In genomic region chr11:65560555-65561418, GRCh38 we compare ENCODE assay signal across 8 cellular contexts. TPM values are rescaled to one million over a fixed set of nuclear protein-coding genes. Genes with fewer than 3 reads are reported as not detected.
DNase-seq lines count a peak whose midpoint lies in the region; ATAC-seq and TF ChIP-seq lines count a peak whose summit lies in the region.

No MANE protein-coding gene starts in this region.

- H3K9me3 ChIP-seq in duodenal mucosa (ENCODE audit: control insufficient read depth in 1 of 2, low read length in 2 of 2): no peaks in the 10 kb centered on the region

- intact Hi-C loops in CD14-positive monocyte (cut with micrococcal nuclease): no loop called here

- peak overlapping the region in 1 of 7 donors; percentile 72 for H3K27ac Mint-ChIP-seq in CD14-positive monocyte

- H3K36me3 ChIP-seq in duodenal mucosa (ENCODE audit: control insufficient read depth in 1 of 2, insufficient read depth in 2 of 2, low read length in 2 of 2): no peaks in the 10 kb centered on the region

- no peaks in the 10 kb centered on the region for H3K27me3 ChIP-seq in duodenal mucosa (ENCODE audit: control insufficient read depth in 1 of 2, insufficient read depth in 2 of 2, low read length in 2 of 2)

- DNase-seq in EH (ENCODE audit: low read depth) (peak; percentile 81), NCI-H774 (lab: John Stamatoyannopoulos, UW) (peak; percentile 19), myocyte (ENCODE audit: low read depth) (peak; percentile 66), CD14-positive monocyte (ENCODE audit: low spot score) (no peak)

- H3K36me3 Mint-ChIP-seq in CD14-positive monocyte: peaks cover 0 to 9% of the 10 kb centered on the region in 2 donors

- ATAC-seq in GM18907 (IDR thresholded peaks at IDR 0.05; ENCODE audit: unreplicated experiment) (no peak), GM18868 (IDR thresholded peaks at IDR 0.05; ENCODE audit: unreplicated experiment) (no peak), HG03039 (IDR thresholded peaks at IDR 0.05; ENCODE audit: unreplicated experiment) (no peak)

- H3K4me1 Mint-ChIP-seq in CD14-positive monocyte: peaks cover 37% of the 10 kb centered on the region

- H3K4me3 Mint-ChIP-seq in CD14-positive monocyte: no peak overlapping the region

- TF ChIP-seq CTCF in CD14-positive monocyte (IDR thresholded peaks at IDR 0.05): no peak

- no peak overlapping the region for H3K4me3 ChIP-seq in duodenal mucosa (ENCODE audit: low read depth in 1 of 2, low read length in 2 of 2)

- H3K27ac ChIP-seq in duodenal mucosa (ENCODE audit: low read depth, low read length): no peak overlapping the region

- peaks cover 19 to 41% (median 27%) of the 10 kb centered on the region in 3 donors for H3K27me3 Mint-ChIP-seq in CD14-positive monocyte (ENCODE audit: low read depth in 3 of 3)

- peaks cover 0 to 2% (median 0%) of the 10 kb centered on the region in 7 donors for H3K9me3 Mint-ChIP-seq in CD14-positive monocyte

- H3K4me1 ChIP-seq in duodenal mucosa (ENCODE audit: control insufficient read depth in 1 of 2, insufficient read depth in 2 of 2, low read length in 2 of 2): peaks cover 34 to 37% of the 10 kb centered on the region in 2 donors

- H3K9ac ChIP-seq in duodenal mucosa (ENCODE audit: low read depth in 1 of 2, low read length in 2 of 2): peak overlapping the region; percentile 25 to 44

RNA-seq across cellular contexts. Expression of gene LTBP3, which starts 2.6 kb away (rescaled TPM):
- 26.4 and 27.5 TPM in 2 replicates for total RNA-seq in myocyte
- 15.2 TPM for polyA plus RNA-seq in myocyte (2012)
- polyA plus RNA-seq in CD14-positive monocyte: 1 to 10 TPM; 3.4 to 4.6 TPM

RNA-seq across cellular contexts. Expression of gene ZNRD2, which starts 9.5 kb away (rescaled TPM):
- total RNA-seq in myocyte: 41.4 and 42.4 TPM in 2 replicates
- 73.1 TPM for polyA plus RNA-seq in myocyte (2012)
- 10 to 100 TPM; 48.5 to 56.2 TPM for polyA plus RNA-seq in CD14-positive monocyte

RNA-seq across cellular contexts. Expression of gene FAM89B, which starts 11.6 kb away (rescaled TPM):
- 91.7 and 116 TPM in 2 replicates for total RNA-seq in myocyte
- 62.1 TPM for polyA plus RNA-seq in myocyte (2012)
- polyA plus RNA-seq in CD14-positive monocyte: 100 to 1,000 TPM in 1 of 2 donors, 10 to 100 TPM in 1; 70.8 to 139 TPM

RNA-seq across cellular contexts. Expression of gene EHBP1L1, which starts 15.1 kb away (rescaled TPM):
- 591 and 791 TPM in 2 replicates for total RNA-seq in myocyte
- polyA plus RNA-seq in myocyte (2012): 145 TPM
- 10 to 100 TPM; 29.6 to 42.6 TPM for polyA plus RNA-seq in CD14-positive monocyte

RNA-seq across cellular contexts. Expression of gene KCNK7, which starts 34.8 kb away (rescaled TPM):
- total RNA-seq in myocyte: not detected in 2 replicates
- polyA plus RNA-seq in myocyte (2012): 1.1 TPM
- not detected for polyA plus RNA-seq in CD14-positive monocyte
